14 cellular contexts compared by ENCODE assay signal in the genomic region with DNA sequence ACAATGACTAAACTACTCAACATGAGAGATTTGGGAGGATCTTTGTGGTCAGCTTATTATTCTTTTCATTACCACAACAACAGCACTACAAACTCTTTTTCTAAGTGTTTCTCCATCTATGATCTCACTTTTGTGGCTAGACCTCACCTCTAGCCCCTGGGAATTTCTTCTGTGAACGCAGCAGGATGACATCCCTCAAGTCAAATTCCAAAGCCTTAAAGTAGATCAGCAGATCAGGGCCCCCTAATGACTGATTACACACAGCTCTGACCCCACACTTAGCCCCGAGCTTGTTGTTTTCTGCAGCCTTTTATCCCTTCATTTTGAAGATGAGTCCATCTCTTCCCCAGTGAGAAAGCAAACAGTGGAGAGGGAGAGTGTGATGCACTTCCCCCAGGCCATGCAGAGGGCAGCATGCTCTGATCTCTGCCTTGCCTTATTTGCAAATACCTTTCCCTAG. TPM values are rescaled to one million over a fixed set of nuclear protein-coding genes. Genes with fewer than 3 reads are reported as not detected.
DNase-seq lines count a peak whose midpoint lies in the region; ATAC-seq and TF ChIP-seq lines count a peak whose summit lies in the region.
"Had no signal": no experiment of that assay in that cellular context is flagged by ENCODE, and none has a peak within 500 bp of the region (broad histone marks: within the 10 kb centered on the region; RNA-seq: fewer than 3 reads in every experiment).

No MANE protein-coding gene starts in this region.

- H3K27me3 Mint-ChIP-seq in activated naive CD8-positive, alpha-beta T cell treated with anti-CD3 and anti-CD28 coated beads for 36 hours: no peaks in the 10 kb centered on the region
- H3K27me3 Mint-ChIP-seq in naive thymus-derived CD8-positive, alpha-beta T cell: peaks cover 3 to 21% (median 8%) of the 10 kb centered on the region in 5 donors

- H3K27ac ChIP-seq in AG04450 (ENCODE audit: low read depth, low read length) (no peak overlapping the region), WERI-Rb-1 (no peak overlapping the region), substantia nigra (ENCODE audit: low read depth, low read length, poor library complexity, severe bottlenecking) (no peak overlapping the region)
- H3K27ac ChIP-seq: colonic mucosa had no signal

- DNase-seq in AG04450 (ENCODE audit: low read depth, low spot score): peak; percentile 26
- peak; percentile 33 for DNase-seq in HCEC 1CT
- DNase-seq in WERI-Rb-1: peak; percentile 10
- DNase-seq in iPS-NIHi7 (ENCODE audit: extremely low spot score): peak; percentile 63
- DNase-seq in substantia nigra (lab: John Stamatoyannopoulos, UW): no peak
- DNase-seq in activated naive CD8-positive, alpha-beta T cell treated with anti-CD3 and anti-CD28 coated beads for 36 hours: no peak
- no peak for DNase-seq in naive thymus-derived CD8-positive, alpha-beta T cell
- DNase-seq: activated CD4-positive, alpha-beta T cell treated with anti-CD3 and anti-CD28 coated beads for 1 hour; BE2C; colonic mucosa; glutamatergic neuron; MG63; SHP77 had no signal

- H3K36me3 Mint-ChIP-seq in activated naive CD8-positive, alpha-beta T cell treated with anti-CD3 and anti-CD28 coated beads for 36 hours: no peaks in the 10 kb centered on the region
- H3K36me3 Mint-ChIP-seq in naive thymus-derived CD8-positive, alpha-beta T cell: no peaks in the 10 kb centered on the region

- POLR2A ChIA-PET in AG04450 (lab: Yijun Ruan, JAX): interaction anchor here (1.2 kb wide), 1 partner anchor 371 kb away, joined by 3 read pairs; no protein-coding TSS in a partner anchor
- POLR2A ChIA-PET in naive thymus-derived CD8-positive, alpha-beta T cell (lab: Charles Lee): no interaction called here

- TF ChIP-seq CTCF in AG04450 (IDR thresholded peaks at IDR 0.05; ENCODE audit: low read depth, low read length) (peak; percentile 26; the same call in 1 of the 2 replicates), WERI-Rb-1 (IDR thresholded peaks at IDR 0.05; ENCODE audit: low read depth, low read length) (peak; percentile 26; the same call in 1 of the 2 replicates)

- H3K9me3 Mint-ChIP-seq in activated naive CD8-positive, alpha-beta T cell treated with anti-CD3 and anti-CD28 coated beads for 36 hours: peaks cover 1% of the 10 kb centered on the region
- H3K9me3 Mint-ChIP-seq in naive thymus-derived CD8-positive, alpha-beta T cell: peaks cover 0 to 4% (median 0%) of the 10 kb centered on the region in 9 donors

- H3K36me3 ChIP-seq in WERI-Rb-1: no peaks in the 10 kb centered on the region
- H3K36me3 ChIP-seq: BE2C, colonic mucosa, MG63 had no signal

- no peak for ATAC-seq in HG02759 (IDR thresholded peaks at IDR 0.05; ENCODE audit: unreplicated experiment)
- ATAC-seq in naive thymus-derived CD8-positive, alpha-beta T cell: no peak

- H3K4me3 Mint-ChIP-seq in activated naive CD8-positive, alpha-beta T cell treated with anti-CD3 and anti-CD28 coated beads for 36 hours: no peak overlapping the region
- no peak overlapping the region for H3K4me3 Mint-ChIP-seq in naive thymus-derived CD8-positive, alpha-beta T cell

- no peaks in the 10 kb centered on the region for H3K4me1 Mint-ChIP-seq in activated naive CD8-positive, alpha-beta T cell treated with anti-CD3 and anti-CD28 coated beads for 36 hours
- H3K4me1 Mint-ChIP-seq in naive thymus-derived CD8-positive, alpha-beta T cell: no peaks in the 10 kb centered on the region

- H3K4me3 ChIP-seq in AG04450 (ENCODE audit: low read depth, low read length) (no peak overlapping the region), WERI-Rb-1 (ENCODE audit: low read depth, low read length) (no peak overlapping the region)
- H3K4me3 ChIP-seq: colonic mucosa, MG63 had no signal

- CTCF ChIA-PET in AG04450 (lab: Charles Lee): interaction anchor here (0.8 to 1.6 kb wide), 7 partner anchors 113 to 407 kb away, joined by 3 to 8 read pairs (median 5); no protein-coding TSS in a partner anchor

- H3K27ac Mint-ChIP-seq in activated naive CD8-positive, alpha-beta T cell treated with anti-CD3 and anti-CD28 coated beads for 36 hours: no peak overlapping the region
- no peak overlapping the region for H3K27ac Mint-ChIP-seq in naive thymus-derived CD8-positive, alpha-beta T cell

- H3K9me3 ChIP-seq in AG04450 (ENCODE audit: control insufficient read depth, insufficient read depth, low read length) (no peaks in the 10 kb centered on the region), WERI-Rb-1 (ENCODE audit: severe bottlenecking) (no peaks in the 10 kb centered on the region)
- H3K9me3 ChIP-seq: BE2C, colonic mucosa, MG63 had no signal

- H3K27me3 ChIP-seq in AG04450 (ENCODE audit: control insufficient read depth, insufficient read depth, low read length) (no peaks in the 10 kb centered on the region), WERI-Rb-1 (ENCODE audit: insufficient read depth, low read depth, severe bottlenecking) (no peaks in the 10 kb centered on the region)
- H3K27me3 ChIP-seq: BE2C, colonic mucosa, MG63 had no signal

RNA-seq across cellular contexts. Expression of a gene that starts 27.3 kb away (rescaled TPM):
- polyA plus RNA-seq in AG04450 (2011; rRNA removed): 14.1 and 17.0 TPM in 2 replicates
- polyA minus RNA-seq in AG04450 (2011; rRNA and poly(A)+ RNA removed): 8.4 and 9.1 TPM in 2 replicates
- total RNA-seq in activated naive CD8-positive, alpha-beta T cell treated with anti-CD3 and anti-CD28 coated beads for 36 hours: 100 to 1,000 TPM; 153 to 159 TPM
- 10 to 100 TPM; 58.5 to 61.4 TPM for total RNA-seq in naive thymus-derived CD8-positive, alpha-beta T cell
- 10 to 100 TPM; 50.3 to 52.7 (median 51.9) TPM for polyA plus RNA-seq in naive thymus-derived CD8-positive, alpha-beta T cell

Comparison
In these comparisons a context has a peak if more than half of its experiments do, and no peak if none do; other contexts are left out.
1. DNase-seq: peak in AG04450 (single experiment), HCEC 1CT (single experiment), WERI-Rb-1 (single experiment) and iPS-NIHi7 (single experiment); none in substantia nigra (0 of 49), activated naive CD8-positive, alpha-beta T cell treated with anti-CD3 and anti-CD28 coated beads for 36 hours (single experiment) and naive thymus-derived CD8-positive, alpha-beta T cell (0 of 10).